Comparison of ENCODE assay signal across 19 cellular contexts in genomic region chr2:24327988-24328387, GRCh38. TPM values are rescaled to one million over a fixed set of nuclear protein-coding genes. Genes with fewer than 3 reads are reported as not detected.
A peak's percentile ranks its signal among the peaks of the same experiment; 100 is the strongest.
DNase-seq lines count a peak whose midpoint lies in the region; ATAC-seq and TF ChIP-seq lines count a peak whose summit lies in the region.
"Had no signal": no experiment of that assay in that cellular context is flagged by ENCODE, and none has a peak within 500 bp of the region (broad histone marks: within the 10 kb centered on the region; RNA-seq: fewer than 3 reads in every experiment).

No MANE protein-coding gene starts in this region.

- H3K4me1 ChIP-seq in right atrium auricular region (peaks cover 0 to 39% of the 10 kb centered on the region in 2 donors), left lung (peaks cover 0 to 50% of the 10 kb centered on the region in 2 donors)
- H3K4me1 ChIP-seq: SJCRH30, uterus had no signal

- H3K36me3 ChIP-seq in right atrium auricular region (no peaks in the 10 kb centered on the region), left lung (peaks cover 0 to 7% of the 10 kb centered on the region in 2 donors)
- H3K36me3 ChIP-seq: SJCRH30, uterus had no signal

- no peak overlapping the region for H3K4me3 ChIP-seq in right atrium auricular region
- no peak overlapping the region for H3K4me3 ChIP-seq in left lung
- H3K4me3 ChIP-seq: K562, SJCRH30, uterus had no signal

- H3K27ac ChIP-seq in right atrium auricular region: no peak overlapping the region
- no peak overlapping the region for H3K27ac ChIP-seq in left lung
- H3K27ac ChIP-seq: SJCRH30, uterus had no signal

- intact Hi-C loops in Right ventricle myocardium superior (cut with DNase I) (no loop called here), left lung (cut with DNase I) (no loop called here)

- no peaks in the 10 kb centered on the region for H3K27me3 ChIP-seq in right atrium auricular region
- H3K27me3 ChIP-seq in left lung: no peaks in the 10 kb centered on the region
- H3K27me3 ChIP-seq: heart left ventricle, SJCRH30, uterus had no signal

- ATAC-seq in Right ventricle myocardium superior (ENCODE audit: poor library complexity) (peak; percentile 75), left lung (peak; percentile 47), HG02571 (IDR thresholded peaks at IDR 0.05; ENCODE audit: unreplicated experiment) (no peak), GM21447 (IDR thresholded peaks at IDR 0.05; ENCODE audit: unreplicated experiment) (no peak), HG02610 (IDR thresholded peaks at IDR 0.05; ENCODE audit: unreplicated experiment) (no peak)
- ATAC-seq: activated CD4-positive, CD25-positive, alpha-beta regulatory T cell treated with anti-CD3 and anti-CD28 coated beads, Interleukin-2, amount 50 U/mL, for 24 hours; activated naive CD8-positive, alpha-beta T cell treated with anti-CD3 and anti-CD28 coated beads, Interleukin-2, amount 50 U/mL, for 24 hours; CD8-positive, alpha-beta T cell; K562 had no signal

- DNase-seq in Right ventricle myocardium superior (no peak), right atrium auricular region (ENCODE audit: low spot score) (no peak), astrocyte of the hippocampus (ENCODE audit: low read depth, low spot score) (peak; percentile 23), left lung (no peak), NCI-H69 (lab: John Stamatoyannopoulos, UW) (no peak)
- DNase-seq: activated naive CD8-positive, alpha-beta T cell treated with anti-CD3 and anti-CD28 coated beads, Interleukin-2, amount 50 U/mL, for 24 hours; CD8-positive, alpha-beta T cell; heart left ventricle; NCI-H1092 treated with DMSO at 0.1 percent for 48 hours; NCI-H2171 treated with DMSO at 0.1 percent for 48 hours; nucleus accumbens; SJCRH30; stimulated activated CD4-positive, alpha-beta T cell treated with anti-CD3 and anti-CD28 coated beads, Interleukin-2, amount 100 ng/mL, for 48 hours; uterus had no signal

- H3K9me3 ChIP-seq in right atrium auricular region (no peaks in the 10 kb centered on the region), left lung (no peaks in the 10 kb centered on the region)
- H3K9me3 ChIP-seq: heart left ventricle, SJCRH30, uterus had no signal

- TF ChIP-seq CTCF in right atrium auricular region (IDR thresholded peaks at IDR 0.05): no peak
- no peak for TF ChIP-seq CTCF in left lung (IDR thresholded peaks at IDR 0.05)

RNA-seq across cellular contexts. Expression of gene ITSN2, which starts 32.3 kb away (rescaled TPM):
- total RNA-seq in Right ventricle myocardium superior: 41.2 TPM
- total RNA-seq in right atrium auricular region: 10 to 100 TPM; 40.1 to 40.4 TPM
- total RNA-seq in left lung: 10 to 100 TPM; 80.5 to 85.6 TPM

Comparison
In these comparisons a context has a peak if more than half of its experiments do, and no peak if none do; other contexts are left out.
1. ATAC-seq: peak in Right ventricle myocardium superior (single experiment) and left lung (single experiment); none in HG02571 (single experiment), GM21447 (single experiment) and HG02610 (single experiment).